ENCODE assay signal across 11 cellular contexts in the genomic region with DNA sequence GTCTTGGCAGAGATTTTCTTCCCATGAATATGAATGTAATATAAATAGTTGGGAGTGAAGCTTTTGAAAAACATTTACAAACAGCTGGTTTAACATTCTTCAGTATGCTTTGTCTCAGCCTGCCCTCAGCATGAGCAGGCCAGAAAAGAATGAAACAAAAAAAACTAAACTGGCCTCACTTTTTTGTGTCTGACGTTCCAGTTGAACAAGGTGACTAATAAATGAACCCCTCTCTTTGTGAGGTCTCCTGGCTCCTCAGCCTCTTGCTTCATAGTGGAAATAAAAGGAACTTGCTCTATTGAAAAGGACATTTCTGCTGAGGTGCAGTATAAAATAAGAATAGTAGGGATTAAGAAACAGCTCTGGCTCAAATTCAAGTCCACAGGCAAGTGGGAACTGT. TPM values are rescaled to one million over a fixed set of nuclear protein-coding genes. Genes with fewer than 3 reads are reported as not detected.
DNase-seq lines count a peak whose midpoint lies in the region; ATAC-seq and TF ChIP-seq lines count a peak whose summit lies in the region.
"Had no signal": no experiment of that assay in that cellular context is flagged by ENCODE, and none has a peak within 500 bp of the region (broad histone marks: within the 10 kb centered on the region; RNA-seq: fewer than 3 reads in every experiment).

No MANE protein-coding gene starts in this region.

- H3K79me2 ChIP-seq in mammary epithelial cell (ENCODE audit: insufficient read depth, low read length) = peaks cover 17% of the 10 kb centered on the region

- no peak overlapping the region for H2AFZ ChIP-seq in mammary epithelial cell (ENCODE audit: low read depth, low read length)

- TF ChIP-seq CTCF in mammary epithelial cell (conservative IDR thresholded peaks at IDR 0.05 in 1 of 2, IDR thresholded peaks at IDR 0.05 in 1 of 2; ENCODE audit: extremely low read depth in 1 of 2, insufficient read depth in 1 of 2, low read depth in 1 of 2, low read length in 2 of 2) = no peak
- TF ChIP-seq CTCF in CD4-positive, alpha-beta T cell (IDR thresholded peaks at IDR 0.05) = no peak

- no peaks in the 10 kb centered on the region for H3K9me3 ChIP-seq in mammary epithelial cell (replicated peaks; ENCODE audit: insufficient read depth, low read length)
- no peaks in the 10 kb centered on the region for H3K9me3 ChIP-seq in CD4-positive, alpha-beta T cell (ENCODE audit: control insufficient read depth, low read length)

- peak overlapping the region; percentile 15 for H3K27ac Mint-ChIP-seq in activated T-cell treated with anti-CD3 and anti-CD28 coated beads, Interleukin-2, amount 50 U/mL, for 72 hours
- H3K27ac Mint-ChIP-seq in activated naive CD4-positive, alpha-beta T cell treated with anti-CD3 and anti-CD28 coated beads for 36 hours = no peak overlapping the region
- no peak overlapping the region for H3K27ac Mint-ChIP-seq in CD4-positive, alpha-beta T cell

- no peaks in the 10 kb centered on the region for H3K36me3 ChIP-seq in mammary epithelial cell (ENCODE audit: insufficient read depth, low read length)

- 0% methylated on average over 1 of the region's 1 CpG for WGBS in mammary epithelial cell (ENCODE audit: low coverage, missing lambda C conversion rate)

- H3K4me3 Mint-ChIP-seq in activated T-cell treated with anti-CD3 and anti-CD28 coated beads, Interleukin-2, amount 50 U/mL, for 72 hours = peak overlapping the region in 1 of 2 donors; percentile 41
- no peak overlapping the region for H3K4me3 Mint-ChIP-seq in activated naive CD4-positive, alpha-beta T cell treated with anti-CD3 and anti-CD28 coated beads for 36 hours
- H3K4me3 Mint-ChIP-seq in CD4-positive, alpha-beta T cell = no peak overlapping the region

- H3K9me3 Mint-ChIP-seq in activated T-cell treated with anti-CD3 and anti-CD28 coated beads, Interleukin-2, amount 50 U/mL, for 72 hours = no peaks in the 10 kb centered on the region
- H3K9me3 Mint-ChIP-seq in activated naive CD4-positive, alpha-beta T cell treated with anti-CD3 and anti-CD28 coated beads for 36 hours = no peaks in the 10 kb centered on the region
- H3K9me3 Mint-ChIP-seq in CD4-positive, alpha-beta T cell = no peaks in the 10 kb centered on the region

- POLR2A ChIA-PET in CD4-positive, alpha-beta T cell (lab: Charles Lee) = no interaction called here

- peak overlapping the region; percentile 85 for H3K27ac ChIP-seq in mammary epithelial cell (ENCODE audit: insufficient read depth, low read depth, low read length)
- H3K27ac ChIP-seq in CD4-positive, alpha-beta T cell (ENCODE audit: low read depth, low read length) = no peak overlapping the region

- H3K27me3 Mint-ChIP-seq in activated T-cell treated with anti-CD3 and anti-CD28 coated beads, Interleukin-2, amount 50 U/mL, for 72 hours (ENCODE audit: low read depth) = peaks cover 6% of the 10 kb centered on the region
- H3K27me3 Mint-ChIP-seq in activated naive CD4-positive, alpha-beta T cell treated with anti-CD3 and anti-CD28 coated beads for 36 hours (ENCODE audit: low read depth) = no peaks in the 10 kb centered on the region
- no peaks in the 10 kb centered on the region for H3K27me3 Mint-ChIP-seq in CD4-positive, alpha-beta T cell

- CTCF ChIA-PET in mammary epithelial cell (lab: Charles Lee; ENCODE audit: low non-redundant PET) = interaction anchor here (0.7 kb wide), 1 partner anchor 175 kb away, joined by 5 read pairs; no protein-coding TSS in a partner anchor
- CTCF ChIA-PET in activated naive CD4-positive, alpha-beta T cell treated with anti-CD3 and anti-CD28 coated beads for 36 hours (lab: Charles Lee) = interaction anchor here (1.1 kb wide), 1 partner anchor 10 kb away, joined by 3 read pairs; no protein-coding TSS in a partner anchor
- CTCF ChIA-PET in CD4-positive, alpha-beta T cell (lab: Charles Lee) = no interaction called here

- H3K9ac ChIP-seq in mammary epithelial cell (ENCODE audit: insufficient read depth, low read length) = peak overlapping the region; percentile 70

- ATAC-seq in activated T-cell treated with anti-CD3 and anti-CD28 coated beads, Interleukin-2, amount 50 U/mL, for 72 hours (replicated peaks in 1 of 2) = no peak
- no peak for ATAC-seq in CD4-positive, alpha-beta T cell (ENCODE audit: poor library complexity)
- no peak for ATAC-seq in HG02642 (IDR thresholded peaks at IDR 0.05; ENCODE audit: poor library complexity, unreplicated experiment)

- intact Hi-C loops in mammary epithelial cell (cut with micrococcal nuclease) = loop anchor here (5.0 kb wide), 1 partner anchor 36 kb away; the partner anchor contains the start of gene ZNF674
- intact Hi-C loops in activated naive CD4-positive, alpha-beta T cell treated with anti-CD3 and anti-CD28 coated beads for 36 hours (cut with micrococcal nuclease) = no loop called here
- intact Hi-C loops in CD4-positive, alpha-beta T cell (cut with DNase I, micrococcal nuclease) = no loop called here

- H3K27me3 ChIP-seq in mammary epithelial cell (ENCODE audit: insufficient read depth, low read length) = no peaks in the 10 kb centered on the region
- H3K27me3 ChIP-seq in CD4-positive, alpha-beta T cell (ENCODE audit: control insufficient read depth, insufficient read depth, low read length) = no peaks in the 10 kb centered on the region

- peaks cover 0 to 5% of the 10 kb centered on the region in 2 donors for H3K36me3 Mint-ChIP-seq in activated T-cell treated with anti-CD3 and anti-CD28 coated beads, Interleukin-2, amount 50 U/mL, for 72 hours (ENCODE audit: insufficient read depth in 2 of 2)
- no peaks in the 10 kb centered on the region for H3K36me3 Mint-ChIP-seq in activated naive CD4-positive, alpha-beta T cell treated with anti-CD3 and anti-CD28 coated beads for 36 hours (ENCODE audit: low read depth)
- H3K36me3 Mint-ChIP-seq in CD4-positive, alpha-beta T cell (ENCODE audit: low read depth) = peaks cover 5% of the 10 kb centered on the region

- H4K20me1 ChIP-seq in mammary epithelial cell (ENCODE audit: insufficient read depth, low read length) = no peaks in the 10 kb centered on the region

- peaks cover 27% of the 10 kb centered on the region for H3K4me1 Mint-ChIP-seq in activated T-cell treated with anti-CD3 and anti-CD28 coated beads, Interleukin-2, amount 50 U/mL, for 72 hours (ENCODE audit: low read depth)
- H3K4me1 Mint-ChIP-seq in activated naive CD4-positive, alpha-beta T cell treated with anti-CD3 and anti-CD28 coated beads for 36 hours (ENCODE audit: low read depth) = peaks cover 13% of the 10 kb centered on the region
- H3K4me1 Mint-ChIP-seq in CD4-positive, alpha-beta T cell (ENCODE audit: low read depth) = peaks cover 22% of the 10 kb centered on the region

- dilution Hi-C loops in mammary epithelial cell (cut with HindIII; ENCODE audit: low sequenced_read_pairs) = no loop called here

- peak overlapping the region in 1 of 3 experiments; percentile 19 for H3K4me3 ChIP-seq in mammary epithelial cell (replicated peaks in 1 of 3; ENCODE audit: insufficient read depth in 1 of 3, low read depth in 2 of 3, low read length in 3 of 3)

- no TSS peak for BruUV-seq in mammary epithelial cell (replicated peaks; lab: Mats Ljungman, UMichigan)

- in situ Hi-C loops in mammary epithelial cell (cut with MboI; ENCODE audit: low sequenced_read_pairs in 2 of 2) = no loop called here

- H3K4me1 ChIP-seq in mammary epithelial cell (ENCODE audit: insufficient read depth, low read length) = peaks cover 26% of the 10 kb centered on the region

- H3K4me2 ChIP-seq in mammary epithelial cell (ENCODE audit: insufficient read depth, low read depth, low read length) = peak overlapping the region; percentile 65

- DNase-seq in activated T-cell treated with anti-CD3 and anti-CD28 coated beads, Interleukin-2, amount 50 U/mL, for 72 hours = no peak
- DNase-seq in activated T-cell treated with anti-CD3 and anti-CD28 coated beads for 4 hours (no peak), mammary epithelial cell (peak; percentile 88), iris pigment epithelial cell (ENCODE audit: low read depth) (peak; percentile 90), HUDEP-2 (lab: John Stamatoyannopoulos, UW; ENCODE audit: unreplicated experiment in 76 of 76) (no peak)
- DNase-seq in activated naive CD4-positive, alpha-beta T cell treated with anti-CD3 and anti-CD28 coated beads for 36 hours = no peak
- no peak for DNase-seq in CD4-positive, alpha-beta T cell
- DNase-seq: glutamatergic neuron, NCI-H524, T-helper 9 cell had no signal

RNA-seq across cellular contexts. Expression of gene CHST7, which starts 9.4 kb away (rescaled TPM):
- 1 to 10 TPM; 3.5 to 6.7 TPM for total RNA-seq in activated T-cell treated with anti-CD3 and anti-CD28 coated beads, Interleukin-2, amount 50 U/mL, for 72 hours
- total RNA-seq in mammary epithelial cell = 1 to 10 TPM; 3.0 to 8.8 TPM
- polyA plus RNA-seq in mammary epithelial cell = 3.0 TPM
- polyA minus RNA-seq in mammary epithelial cell = 0.26 TPM
- total RNA-seq in activated naive CD4-positive, alpha-beta T cell treated with anti-CD3 and anti-CD28 coated beads for 36 hours = under 1 TPM; 0.79 to 0.99 TPM
- total RNA-seq in CD4-positive, alpha-beta T cell = 1 to 10 TPM; 4.0 to 4.6 TPM

RNA-seq across cellular contexts. Expression of gene ZNF674, which starts 37.7 kb away (rescaled TPM):
- 1 to 10 TPM; 3.7 to 4.3 TPM for total RNA-seq in activated T-cell treated with anti-CD3 and anti-CD28 coated beads, Interleukin-2, amount 50 U/mL, for 72 hours
- total RNA-seq in mammary epithelial cell = 1 to 10 TPM; 6.0 to 7.4 TPM
- 2.3 TPM for polyA plus RNA-seq in mammary epithelial cell
- polyA minus RNA-seq in mammary epithelial cell = 1.2 TPM
- 1 to 10 TPM in 1 of 2 experiments, under 1 TPM in 1; 0.94 to 1.9 TPM for total RNA-seq in activated naive CD4-positive, alpha-beta T cell treated with anti-CD3 and anti-CD28 coated beads for 36 hours
- total RNA-seq in CD4-positive, alpha-beta T cell = 1 to 10 TPM; 1.2 to 1.9 TPM

Comparison
In these comparisons a context has a peak if more than half of its experiments do, and no peak if none do; other contexts are left out.
1. DNase-seq: peak in mammary epithelial cell (single experiment) and iris pigment epithelial cell (single experiment); none in activated T-cell treated with anti-CD3 and anti-CD28 coated beads, Interleukin-2, amount 50 U/mL, for 72 hours (0 of 2), activated T-cell treated with anti-CD3 and anti-CD28 coated beads for 4 hours (single experiment), activated naive CD4-positive, alpha-beta T cell treated with anti-CD3 and anti-CD28 coated beads for 36 hours (single experiment), HUDEP-2 (0 of 76) and CD4-positive, alpha-beta T cell (0 of 10).